ENCODE assay signal across 8 cellular contexts in the genomic region with DNA sequence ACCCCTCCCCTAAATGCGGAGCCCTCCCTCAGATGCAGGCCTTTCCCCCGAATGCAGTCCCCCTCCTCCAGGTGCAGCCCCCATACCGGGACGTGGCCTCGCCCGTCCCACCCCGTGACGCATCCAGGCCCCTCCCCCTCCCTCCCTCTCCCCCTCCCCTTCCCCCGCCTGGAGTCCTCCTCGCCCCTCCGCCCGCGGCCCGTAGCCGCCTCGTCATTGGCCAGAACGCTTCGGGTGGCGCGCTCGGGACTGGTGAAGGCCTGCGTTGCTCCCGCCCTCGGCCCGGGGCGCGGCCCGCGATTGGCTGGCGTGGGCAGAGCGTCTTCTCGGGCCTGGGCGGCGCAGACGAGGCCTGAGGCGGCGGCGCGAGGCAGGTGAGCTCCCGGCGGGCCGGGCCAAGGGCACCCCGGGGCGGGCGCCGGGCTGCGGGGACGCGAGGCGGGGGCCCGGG. TPM values are rescaled to one million over a fixed set of nuclear protein-coding genes. Genes with fewer than 3 reads are reported as not detected.
DNase-seq lines count a peak whose midpoint lies in the region; ATAC-seq, FAIRE-seq and TF ChIP-seq lines count a peak whose summit lies in the region.

No MANE protein-coding gene starts in this region.

- peak overlapping the region in 1 of 4 donors; percentile 83 for H3K4me3 ChIP-seq in adrenal gland
- H3K4me3 ChIP-seq in heart right ventricle, result peak overlapping the region in 9 of 10 donors; percentile 65 to 91 (median 82)

- H3K27me3 Mint-ChIP-seq in T-cell, result no peaks in the 10 kb centered on the region

- peaks cover 19% of the 10 kb centered on the region for H3K36me3 Mint-ChIP-seq in T-cell

- H3K36me3 ChIP-seq in adrenal gland (replicated peaks in 1 of 2) (no peaks in the 10 kb centered on the region), heart right ventricle (no peaks in the 10 kb centered on the region)

- FAIRE-seq in urothelium cell line (lab: Jason Lieb, UNC), result peak; percentile 91

- peak; percentile 93 for ATAC-seq in GM18498 (IDR thresholded peaks at IDR 0.05; ENCODE audit: unreplicated experiment)
- peak; percentile 78 for ATAC-seq in HG02884 (IDR thresholded peaks at IDR 0.05; ENCODE audit: unreplicated experiment)
- peak; percentile 96 to 98 (median 98) for ATAC-seq in T-cell (replicated peaks in 1 of 4)
- peak; percentile 89 to 95 (median 92) for ATAC-seq in heart right ventricle

- POLR2A ChIA-PET in T-cell (lab: Charles Lee), result interaction anchor here in 1 of 2 donors (1.0 kb wide), 1 partner anchor 13 kb away, joined by 3 read pairs; no protein-coding TSS in a partner anchor

- no peak overlapping the region for H3K27ac Mint-ChIP-seq in T-cell

- intact Hi-C loops in adrenal gland (cut with DNase I), result no loop called here
- intact Hi-C loops in heart right ventricle (cut with DNase I), result no loop called here

- WGBS in adrenal gland, 4 donors, result 0 to 5% (median 1%) methylated on average over 4 to 51 of the region's 51 CpGs; no CpG with 5 or more reads in 1 of the 4 donors
- WGBS in heart right ventricle, 2 donors, result 1 to 2% methylated on average over 50 to 51 of the region's 51 CpGs

- H3K27me3 ChIP-seq in adrenal gland, result no peaks in the 10 kb centered on the region
- H3K27me3 ChIP-seq in heart right ventricle, result peaks cover 0 to 11% (median 0%) of the 10 kb centered on the region in 7 donors

- H3K27ac ChIP-seq in adrenal gland (peak overlapping the region in 2 of 5 donors; percentile 63 to 90), heart right ventricle (peak overlapping the region in 9 of 10 donors; percentile 66 to 99 (median 92))

- peak overlapping the region; percentile 52 to 94 (median 88) for H3K4me3 Mint-ChIP-seq in T-cell

- H3K4me1 ChIP-seq in adrenal gland (replicated peaks in 1 of 2) (peaks cover 25 to 52% of the 10 kb centered on the region in 2 donors), heart right ventricle (peaks cover 13 to 80% (median 60%) of the 10 kb centered on the region in 9 donors)

- no peaks in the 10 kb centered on the region for H3K9me3 ChIP-seq in adrenal gland (replicated peaks in 1 of 3)
- no peaks in the 10 kb centered on the region for H3K9me3 ChIP-seq in heart right ventricle

- no peak for TF ChIP-seq CTCF in adrenal gland (IDR thresholded peaks at IDR 0.05)
- TF ChIP-seq CTCF in heart right ventricle (IDR thresholded peaks at IDR 0.05), result no peak

- H3K9me3 Mint-ChIP-seq in T-cell, result no peaks in the 10 kb centered on the region

- peak; percentile 11 to 74 for TF ChIP-seq POLR2A in adrenal gland (IDR thresholded peaks at IDR 0.05)

- peak; percentile 92 for DNase-seq in NCI-H1694 (lab: John Stamatoyannopoulos, UW)
- peak; percentile 92 to 98 (median 96) for DNase-seq in T-cell
- peak; percentile 98 to 99 (median 98) for DNase-seq in adrenal gland
- peak; percentile 98 to 99 for DNase-seq in heart right ventricle
- DNase-seq in pulmonary artery endothelial cell (ENCODE audit: low read depth, low spot score), result peak; percentile 92
- peak; percentile 100 for DNase-seq in urothelium cell line (ENCODE audit: low spot score)

- CTCF ChIA-PET in T-cell (lab: Charles Lee), result interaction anchor here in 1 of 2 donors (1.5 kb wide), 2 partner anchors 12 to 58 kb away, joined by 4 read pairs; no protein-coding TSS in a partner anchor

- peaks cover 61 to 71% (median 64%) of the 10 kb centered on the region in 3 donors for H3K4me1 Mint-ChIP-seq in T-cell

RNA-seq across cellular contexts. Expression of a gene that starts 16.0 kb away (rescaled TPM):
- total RNA-seq in T-cell, result 100 to 1,000 TPM in 3 of 5 donors, 10 to 100 TPM in 2; 90.8 to 299 (median 279) TPM
- total RNA-seq in adrenal gland, result 100 to 1,000 TPM in 4 of 8 donors, 10 to 100 TPM in 4; 79.1 to 122 (median 99.9) TPM
- polyA plus RNA-seq in adrenal gland, result 100 to 1,000 TPM in 2 of 3 donors, 10 to 100 TPM in 1; 28.7 to 114 (median 105) TPM
- total RNA-seq in heart right ventricle, result 100 to 1,000 TPM; 129 to 211 (median 183) TPM
- 100 to 1,000 TPM in 1 of 2 donors, 10 to 100 TPM in 1; 69.2 to 203 TPM for polyA plus RNA-seq in heart right ventricle
- total RNA-seq in pulmonary artery endothelial cell, result 177 and 178 TPM in 2 replicates
